ENCODE assay signal across 21 cellular contexts in the genomic region with DNA sequence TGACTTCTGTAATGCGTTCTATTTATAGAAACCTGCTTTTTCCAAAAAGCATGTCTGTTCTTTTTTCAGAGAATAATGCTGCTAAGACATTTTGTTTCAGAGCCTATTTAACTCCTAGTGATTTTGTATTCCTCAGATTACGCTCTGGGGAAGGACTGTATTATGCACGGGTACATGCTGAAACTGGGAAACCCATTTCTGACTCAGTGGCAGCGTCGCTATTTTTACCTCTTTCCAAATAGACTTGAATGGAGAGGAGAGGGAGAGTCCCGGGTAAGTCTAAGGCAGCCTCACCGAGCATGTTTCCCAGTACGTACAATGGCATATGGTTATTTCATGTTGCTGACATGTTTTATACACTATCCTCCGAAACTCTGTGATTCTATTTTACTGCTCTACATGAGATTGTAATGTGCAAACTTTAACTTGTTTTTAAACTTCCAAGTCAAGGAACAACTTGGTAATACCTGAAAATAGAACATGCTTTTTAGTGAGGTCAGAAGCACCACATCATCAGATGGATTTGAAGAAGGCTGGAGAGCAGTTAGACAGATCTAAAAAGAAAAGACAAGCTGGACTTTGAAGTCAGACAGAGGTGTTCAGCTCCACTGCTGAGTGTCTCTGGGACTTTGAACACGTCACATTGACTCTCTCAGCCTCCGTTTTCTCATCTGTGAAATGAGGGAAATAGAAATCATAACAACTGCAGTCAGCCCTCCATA. TPM values are rescaled to one million over a fixed set of nuclear protein-coding genes. Genes with fewer than 3 reads are reported as not detected.
"Had no signal": no experiment of that assay in that cellular context is flagged by ENCODE, and none has a peak within 500 bp of the region (broad histone marks: within the 10 kb centered on the region; RNA-seq: fewer than 3 reads in every experiment).

No MANE protein-coding gene starts in this region.

- H3K4me3 ChIP-seq: breast epithelium, esophagus muscularis mucosa, smooth muscle cell, stomach, testis, upper lobe of right lung had no signal

- H3K27me3 Mint-ChIP-seq: activated CD8-positive, alpha-beta T cell treated with anti-CD3 and anti-CD28 coated beads for 36 hours; activated naive CD4-positive, alpha-beta T cell treated with anti-CD3 and anti-CD28 coated beads, Interleukin-2, amount 10 ng/mL, durations not matched to agents 7 days and 5 days; activated naive CD8-positive, alpha-beta T cell treated with anti-CD3 and anti-CD28 coated beads, Interleukin-2, amount 50 U/mL, for 24 hours; activated T-cell treated with anti-CD3 and anti-CD28 coated beads, Interleukin-2, amount 50 U/mL, for 24 hours had no signal

- ATAC-seq: activated CD8-positive, alpha-beta T cell treated with anti-CD3 and anti-CD28 coated beads for 36 hours; activated naive CD8-positive, alpha-beta T cell treated with anti-CD3 and anti-CD28 coated beads, Interleukin-2, amount 50 U/mL, for 24 hours; upper lobe of right lung had no signal

- DNase-seq: activated CD8-positive, alpha-beta T cell treated with anti-CD3 and anti-CD28 coated beads for 36 hours; activated effector memory CD4-positive, alpha-beta T cell treated with Interleukin-2 at 50 U/mL for 16 hours; activated naive CD4-positive, alpha-beta T cell treated with anti-CD3 and anti-CD28 coated beads, Interleukin-2, amount 10 ng/mL, durations not matched to agents 7 days and 5 days; activated naive CD8-positive, alpha-beta T cell treated with anti-CD3 and anti-CD28 coated beads, Interleukin-2, amount 50 U/mL, for 24 hours; activated T-cell treated with anti-CD3 and anti-CD28 coated beads, Interleukin-2, amount 50 U/mL, for 24 hours; aorta; cerebellar nuclear complex; effector CD8-positive, alpha-beta T cell; hippocampal formation; islet precursor cell; nephron progenitor cell; stimulated activated CD4-positive, alpha-beta T cell treated with anti-CD3 and anti-CD28 coated beads, Interleukin-4, amount 100 ng/mL, for 1 hour; stomach; testis; upper lobe of right lung; WERI-Rb-1 had no signal

- H3K4me1 Mint-ChIP-seq: activated naive CD8-positive, alpha-beta T cell treated with anti-CD3 and anti-CD28 coated beads, Interleukin-2, amount 50 U/mL, for 24 hours had no signal

- H3K27ac Mint-ChIP-seq: activated CD8-positive, alpha-beta T cell treated with anti-CD3 and anti-CD28 coated beads for 36 hours; activated naive CD8-positive, alpha-beta T cell treated with anti-CD3 and anti-CD28 coated beads, Interleukin-2, amount 50 U/mL, for 24 hours; activated T-cell treated with anti-CD3 and anti-CD28 coated beads, Interleukin-2, amount 50 U/mL, for 24 hours; nephron progenitor cell had no signal

- H3K27ac ChIP-seq: breast epithelium, esophagus muscularis mucosa, stomach, testis, upper lobe of right lung, WERI-Rb-1 had no signal

- H3K4me1 ChIP-seq: breast epithelium, esophagus muscularis mucosa, stomach, testis, upper lobe of right lung had no signal

- H3K27me3 ChIP-seq: breast epithelium, esophagus muscularis mucosa, stomach, testis, upper lobe of right lung had no signal

- H3K9me3 ChIP-seq: breast epithelium, esophagus muscularis mucosa, stomach, testis, upper lobe of right lung had no signal

- H3K4me2 ChIP-seq: smooth muscle cell had no signal

- H3K9me3 Mint-ChIP-seq: activated CD8-positive, alpha-beta T cell treated with anti-CD3 and anti-CD28 coated beads for 36 hours; activated naive CD4-positive, alpha-beta T cell treated with anti-CD3 and anti-CD28 coated beads, Interleukin-2, amount 10 ng/mL, durations not matched to agents 7 days and 5 days; activated naive CD8-positive, alpha-beta T cell treated with anti-CD3 and anti-CD28 coated beads, Interleukin-2, amount 50 U/mL, for 24 hours; activated T-cell treated with anti-CD3 and anti-CD28 coated beads, Interleukin-2, amount 50 U/mL, for 24 hours; nephron progenitor cell had no signal

- H3K4me3 Mint-ChIP-seq: activated CD8-positive, alpha-beta T cell treated with anti-CD3 and anti-CD28 coated beads for 36 hours; activated naive CD4-positive, alpha-beta T cell treated with anti-CD3 and anti-CD28 coated beads, Interleukin-2, amount 10 ng/mL, durations not matched to agents 7 days and 5 days; activated naive CD8-positive, alpha-beta T cell treated with anti-CD3 and anti-CD28 coated beads, Interleukin-2, amount 50 U/mL, for 24 hours; activated T-cell treated with anti-CD3 and anti-CD28 coated beads, Interleukin-2, amount 50 U/mL, for 24 hours; nephron progenitor cell had no signal

RNA-seq across cellular contexts. Expression of gene MYO18B, which starts 23.7 kb away (rescaled TPM):
- total RNA-seq: endothelial cell of umbilical vein, lung microvascular endothelial cell had no signal
